Comparison of ENCODE assay signal across 18 cellular contexts in the genomic region with DNA sequence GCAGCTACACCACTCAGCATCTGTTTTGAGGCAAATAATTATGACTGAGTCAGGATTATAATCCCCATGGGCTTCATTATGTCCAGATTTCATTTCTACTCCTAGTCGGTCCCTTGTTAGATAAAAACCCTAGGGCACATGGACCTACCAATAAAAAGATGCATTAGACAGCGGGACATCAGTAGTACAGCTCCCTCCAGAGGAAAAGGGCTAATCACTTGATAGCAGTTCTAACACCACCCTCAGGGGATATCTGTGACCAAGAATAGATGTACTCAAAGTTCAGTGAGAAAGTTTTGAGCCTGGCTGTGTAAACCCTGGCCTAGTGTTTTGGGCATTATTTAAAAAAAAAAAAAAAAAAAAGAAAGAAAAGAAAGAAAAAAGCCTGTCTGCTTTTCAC. TPM values are rescaled to one million over a fixed set of nuclear protein-coding genes. Genes with fewer than 3 reads are reported as not detected.
DNase-seq lines count a peak whose midpoint lies in the region; TF ChIP-seq lines count a peak whose summit lies in the region.
"Had no signal": no experiment of that assay in that cellular context is flagged by ENCODE, and none has a peak within 500 bp of the region (broad histone marks: within the 10 kb centered on the region; RNA-seq: fewer than 3 reads in every experiment).

No MANE protein-coding gene starts in this region.

- TF ChIP-seq EP300 in esophagus muscularis mucosa (IDR thresholded peaks at IDR 0.05), result no peak
- no peak for TF ChIP-seq EP300 in SK-N-SH (IDR thresholded peaks at IDR 0.05; ENCODE audit: borderline replicate concordance in 1 of 2, low read depth in 1 of 2, low read length in 1 of 2)

- POLR2A ChIA-PET in HEK293 (lab: Yijun Ruan, JAX), result interaction anchor here (0.7 kb wide), 1 partner anchor 246 kb away, joined by 6 read pairs; no protein-coding TSS in a partner anchor
- POLR2A ChIA-PET in SK-N-SH (lab: Yijun Ruan, JAX), result no interaction called here

- H3K9me2 ChIP-seq in SK-N-SH, result no peaks in the 10 kb centered on the region

- H3K79me2 ChIP-seq in SK-N-SH (ENCODE audit: insufficient read depth), result no peaks in the 10 kb centered on the region

- no peaks in the 10 kb centered on the region for H3K4me1 Mint-ChIP-seq in immature natural killer cell
- H3K4me1 Mint-ChIP-seq: CD4-positive, CD25-positive, alpha-beta regulatory T cell; CD8-positive, alpha-beta memory T cell had no signal

- no peaks in the 10 kb centered on the region for H3K9me3 Mint-ChIP-seq in immature natural killer cell
- H3K9me3 Mint-ChIP-seq: CD8-positive, alpha-beta memory T cell; HFFc6 had no signal

- no peaks in the 10 kb centered on the region for H4K20me1 ChIP-seq in SK-N-SH (ENCODE audit: insufficient read depth)

- 93% methylated on average over 2 of the region's 2 CpGs for WGBS in esophagus muscularis mucosa
- WGBS in SK-N-SH (ENCODE audit: low lambda C conversion rate), result 15% methylated on average over 2 of the region's 2 CpGs

- no peak overlapping the region for H3K27ac ChIP-seq in HEK293 (ENCODE audit: extremely low read depth, low read depth, low read length)
- no peak overlapping the region for H3K27ac ChIP-seq in esophagus muscularis mucosa (replicated peaks in 1 of 4)
- H3K27ac ChIP-seq in SK-N-SH (ENCODE audit: low read depth in 2 of 2, low read length in 1 of 2), result no peak overlapping the region
- H3K27ac ChIP-seq: GM23248 had no signal

- H3K4me1 ChIP-seq in HEK293 (ENCODE audit: control insufficient read depth, insufficient read depth, low read length) (no peaks in the 10 kb centered on the region), esophagus muscularis mucosa (no peaks in the 10 kb centered on the region), SK-N-SH (ENCODE audit: control insufficient read depth in 1 of 2, insufficient read depth in 2 of 2, low read depth in 1 of 2, low read length in 1 of 2) (no peaks in the 10 kb centered on the region)
- H3K4me1 ChIP-seq: BE2C, HAP-1 had no signal

- no peak overlapping the region for H3K9ac ChIP-seq in SK-N-SH
- H3K9ac ChIP-seq: GM23248 had no signal

- DNase-seq in NCI-H69 (lab: John Stamatoyannopoulos, UW) (peak; percentile 21), esophagus muscularis mucosa (ENCODE audit: extremely low spot score) (peak; percentile 34), immature natural killer cell (no peak), SK-N-SH (no peak), GM03348 (ENCODE audit: low spot score) (no peak)
- DNase-seq: ACHN; BE2C; C1 segment of cervical spinal cord; CD4-positive, CD25-positive, alpha-beta regulatory T cell; CD8-positive, alpha-beta memory T cell; COR-L47; GM23248; HFFc6; IMR-90 had no signal

- no peaks in the 10 kb centered on the region for H3K36me3 Mint-ChIP-seq in immature natural killer cell
- H3K36me3 Mint-ChIP-seq: CD4-positive, CD25-positive, alpha-beta regulatory T cell had no signal

- no peaks in the 10 kb centered on the region for H3K36me3 ChIP-seq in HEK293 (ENCODE audit: control insufficient read depth in 2 of 2, insufficient read depth in 1 of 2, low read length in 2 of 2)
- no peaks in the 10 kb centered on the region for H3K36me3 ChIP-seq in esophagus muscularis mucosa
- H3K36me3 ChIP-seq in SK-N-SH (replicated peaks in 1 of 2; ENCODE audit: control insufficient read depth in 1 of 2, insufficient read depth in 2 of 2, low read length in 1 of 2), result no peaks in the 10 kb centered on the region
- H3K36me3 ChIP-seq: BE2C, HAP-1 had no signal

- peaks cover 2 to 3% (median 3%) of the 10 kb centered on the region in 3 donors for H3K27me3 Mint-ChIP-seq in immature natural killer cell (ENCODE audit: low read depth in 3 of 3)

- no peak for TF ChIP-seq POLR2A in esophagus muscularis mucosa (IDR thresholded peaks at IDR 0.05; ENCODE audit: low read depth)

- intact Hi-C loops in esophagus muscularis mucosa (cut with DNase I), result no loop called here

- H2AFZ ChIP-seq in SK-N-SH (ENCODE audit: low read depth), result no peak overlapping the region
- H2AFZ ChIP-seq: GM23248 had no signal

- TF ChIP-seq RAD21 in SK-N-SH (IDR thresholded peaks at IDR 0.05; ENCODE audit: low read length), result no peak

- TF ChIP-seq CTCF in HEK293 (tag by site-specific recombination; IDR thresholded peaks at IDR 0.05), result no peak
- no peak for TF ChIP-seq CTCF in esophagus muscularis mucosa (IDR thresholded peaks at IDR 0.05)
- TF ChIP-seq CTCF in SK-N-SH (IDR thresholded peaks at IDR 0.05), result no peak

- no peaks in the 10 kb centered on the region for H3K9me3 ChIP-seq in HEK293 (ENCODE audit: control insufficient read depth, insufficient read depth, low read depth, low read length)
- H3K9me3 ChIP-seq in esophagus muscularis mucosa, result no peaks in the 10 kb centered on the region
- H3K9me3 ChIP-seq in SK-N-SH, result no peaks in the 10 kb centered on the region
- H3K9me3 ChIP-seq: BE2C, HAP-1 had no signal

- H3F3A ChIP-seq in SK-N-SH (replicated peaks; ENCODE audit: insufficient read depth), result no peaks in the 10 kb centered on the region

- H3K4me3 Mint-ChIP-seq in immature natural killer cell, result no peak overlapping the region
- H3K4me3 Mint-ChIP-seq: CD4-positive, CD25-positive, alpha-beta regulatory T cell; CD8-positive, alpha-beta memory T cell; HFFc6 had no signal

- no peak overlapping the region for H3K4me3 ChIP-seq in HEK293 (ENCODE audit: low read depth, low read length)
- H3K4me3 ChIP-seq in esophagus muscularis mucosa, result no peak overlapping the region
- no peak overlapping the region for H3K4me3 ChIP-seq in SK-N-SH (ENCODE audit: low read depth in 2 of 2, low read length in 1 of 2)
- H3K4me3 ChIP-seq: GM23248, HAP-1 had no signal

- no peak overlapping the region for H3K27ac Mint-ChIP-seq in immature natural killer cell
- H3K27ac Mint-ChIP-seq: CD4-positive, CD25-positive, alpha-beta regulatory T cell; CD8-positive, alpha-beta memory T cell; HFFc6 had no signal

- no peaks in the 10 kb centered on the region for H3K27me3 ChIP-seq in esophagus muscularis mucosa
- peaks cover 8% of the 10 kb centered on the region; the same call in 1 of the 2 replicates for H3K27me3 ChIP-seq in SK-N-SH (ENCODE audit: insufficient read depth)

- CTCF ChIA-PET in HEK293 (lab: Yijun Ruan, JAX), result interaction anchor here (1.0 to 1.8 kb wide), 2 partner anchors 11 to 12 kb away, joined by 4 read pairs; no protein-coding TSS in a partner anchor
- CTCF ChIA-PET in SK-N-SH (lab: Yijun Ruan, JAX), result interaction anchor here (1.2 to 3.9 kb wide), 2 partner anchors 20 to 213 kb away, joined by 3 to 19 read pairs; no protein-coding TSS in a partner anchor

- no peak overlapping the region for H3K4me2 ChIP-seq in SK-N-SH

TF ChIP-seq in HEK293, 187 proteins besides CTCF, POLR2A, EP300 and RAD21:
- no peak for TF ChIP-seq ZNF558 (tag by site-specific recombination; IDR thresholded peaks at IDR 0.05)
- TF ChIP-seq TCF7L2 (IDR thresholded peaks at IDR 0.05; ENCODE audit: borderline replicate concordance, low read depth, low read length), result peak; percentile 55; the same call in 1 of the 2 replicates
- peak; percentile 31; the same call in 1 of the 2 replicates for TF ChIP-seq FEZF1 (tag by site-specific recombination; IDR thresholded peaks at IDR 0.05)

TF ChIP-seq in SK-N-SH, 30 proteins besides CTCF, POLR2A, EP300 and RAD21:
- TF ChIP-seq MXI1 (IDR thresholded peaks at IDR 0.05; ENCODE audit: low read depth, low read length) (no peak), FOXJ3 (CRISPR knock-in tag; IDR thresholded peaks at IDR 0.05) (no peak), FOSL2 (IDR thresholded peaks at IDR 0.05; ENCODE audit: borderline replicate concordance, low read depth) (no peak), NRF1 (IDR thresholded peaks at IDR 0.05; ENCODE audit: low read depth, low read length) (no peak), MEF2A (IDR thresholded peaks at IDR 0.05; ENCODE audit: borderline replicate concordance, low read depth) (no peak)
- TF ChIP-seq, protein P1, sequence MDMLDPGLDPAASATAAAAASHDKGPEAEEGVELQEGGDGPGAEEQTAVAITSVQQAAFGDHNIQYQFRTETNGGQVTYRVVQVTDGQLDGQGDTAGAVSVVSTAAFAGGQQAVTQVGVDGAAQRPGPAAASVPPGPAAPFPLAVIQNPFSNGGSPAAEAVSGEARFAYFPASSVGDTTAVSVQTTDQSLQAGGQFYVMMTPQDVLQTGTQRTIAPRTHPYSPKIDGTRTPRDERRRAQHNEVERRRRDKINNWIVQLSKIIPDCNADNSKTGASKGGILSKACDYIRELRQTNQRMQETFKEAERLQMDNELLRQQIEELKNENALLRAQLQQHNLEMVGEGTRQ (IDR thresholded peaks at IDR 0.05; ENCODE audit: borderline replicate concordance, low read depth, low read length), result no peak

RNA-seq across cellular contexts. Expression of a gene that starts 10.0 kb away (rescaled TPM):
- not detected for total RNA-seq in esophagus muscularis mucosa
- polyA plus RNA-seq in immature natural killer cell (not detected), SK-N-SH (2012; rRNA removed) (not detected in 2 replicates)
- polyA plus RNA-seq in SK-N-SH (2012; cell fraction: cytosol; rRNA removed), result not detected in 2 replicates
- not detected in 2 replicates for polyA plus RNA-seq in SK-N-SH (2012; cell fraction: nucleus; rRNA removed)
- total RNA-seq: A172; CD4-positive, CD25-positive, alpha-beta regulatory T cell; CD8-positive, alpha-beta memory T cell; GM23248; H4; HFFc6; IMR-90 had no signal
- polyA plus RNA-seq: CD4-positive, CD25-positive, alpha-beta regulatory T cell; CD8-positive, alpha-beta memory T cell; GM23248; IMR-90 had no signal

RNA-seq across cellular contexts. Expression of a gene that starts 15.7 kb away (rescaled TPM):
- total RNA-seq in esophagus muscularis mucosa, result 10 to 100 TPM in 3 of 4 donors, 1 to 10 TPM in 1; 9.5 to 20.8 (median 10.4) TPM
- polyA plus RNA-seq in immature natural killer cell (10 to 100 TPM in 2 of 3 donors, 1 to 10 TPM in 1; 4.6 to 30.0 (median 12.8) TPM), SK-N-SH (2012; rRNA removed) (6.4 and 10.2 TPM in 2 replicates)
- 6.3 and 7.3 TPM in 2 replicates for polyA plus RNA-seq in SK-N-SH (2012; cell fraction: cytosol; rRNA removed)
- polyA plus RNA-seq in SK-N-SH (2012; cell fraction: nucleus; rRNA removed), result 16.7 and 26.9 TPM in 2 replicates

Comparison
In these comparisons a context has a peak if more than half of its experiments do, and no peak if none do; other contexts are left out.
1. DNase-seq: peak in NCI-H69 (single experiment) and esophagus muscularis mucosa (single experiment); none in immature natural killer cell (0 of 3), SK-N-SH (single experiment) and GM03348 (single experiment).